In the genomic region with DNA sequence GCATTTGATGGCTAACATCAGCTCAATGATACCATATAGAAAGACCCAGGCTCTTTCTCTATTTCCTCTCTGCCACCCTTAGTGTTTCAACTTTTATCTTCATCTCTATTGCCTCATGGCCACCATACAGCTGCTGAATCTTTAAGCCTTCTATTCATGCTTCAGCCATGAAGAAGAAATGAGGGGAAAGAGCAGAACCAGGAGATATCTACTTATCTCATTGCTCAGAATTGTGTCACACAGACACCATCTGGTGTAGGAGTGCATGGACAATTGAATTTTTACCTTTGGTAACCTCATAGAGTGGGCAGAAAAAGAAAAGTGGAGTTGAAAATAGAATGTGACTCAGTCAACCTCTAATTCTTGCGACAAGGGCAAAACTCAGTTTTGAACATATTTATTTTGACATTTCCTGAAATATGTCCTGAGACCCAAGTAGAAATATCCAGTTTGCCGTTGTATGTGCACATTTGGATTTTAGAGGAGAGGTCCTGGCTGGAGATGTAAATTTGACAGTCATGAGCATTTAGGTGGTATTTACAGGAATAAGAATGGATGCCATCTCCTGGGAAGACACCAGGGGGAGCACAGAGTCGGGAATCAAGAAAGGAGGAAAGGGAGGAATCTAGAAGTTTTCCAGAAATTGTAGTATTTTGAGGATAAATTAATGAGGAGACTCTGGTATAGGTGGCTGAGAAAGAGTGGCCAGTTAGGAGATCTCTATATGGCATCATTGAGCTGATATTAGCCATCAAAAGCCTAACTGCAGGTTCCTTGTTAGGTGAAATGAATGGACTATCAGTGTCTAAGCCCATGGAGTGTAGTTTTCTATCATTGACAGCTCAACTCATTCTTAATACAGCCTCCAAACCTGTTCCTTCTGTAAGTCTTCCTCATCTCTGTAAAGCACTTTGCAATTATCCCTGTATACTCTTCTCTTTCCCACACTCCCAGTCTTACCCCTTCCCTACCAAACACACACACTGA, we compare ENCODE assay signal across 8 cellular contexts. TPM values are rescaled to one million over a fixed set of nuclear protein-coding genes. Genes with fewer than 3 reads are reported as not detected.
A peak's percentile ranks its signal among the peaks of the same experiment; 100 is the strongest.
DNase-seq lines count a peak whose midpoint lies in the region; ATAC-seq and TF ChIP-seq lines count a peak whose summit lies in the region.

No MANE protein-coding gene starts in this region.

- WGBS in liver = 37% methylated on average over 3 of the region's 3 CpGs

- TF ChIP-seq RAD21 in liver (IDR thresholded peaks at IDR 0.05) = peak; percentile 95 to 97

- H3K27ac ChIP-seq in liver (ENCODE audit: low read depth in 1 of 2, low read length in 2 of 2) (no peak overlapping the region), uterus (no peak overlapping the region)

- H3K36me3 ChIP-seq in liver (ENCODE audit: control insufficient read depth in 4 of 4, insufficient read depth in 3 of 4, low read depth in 1 of 4, low read length in 3 of 4) (no peaks in the 10 kb centered on the region), uterus (no peaks in the 10 kb centered on the region)

- H3K4me3 Mint-ChIP-seq in IgD-negative memory B cell = peak overlapping the region in 3 of 4 donors; percentile 63 to 90 (median 78)

- no peaks in the 10 kb centered on the region for H3K27me3 Mint-ChIP-seq in IgD-negative memory B cell

- H3K9me3 Mint-ChIP-seq in IgD-negative memory B cell = no peaks in the 10 kb centered on the region

- H3K4me1 ChIP-seq in liver (ENCODE audit: control insufficient read depth in 4 of 4, insufficient read depth in 4 of 4, low read length in 3 of 4) (no peaks in the 10 kb centered on the region), uterus (no peaks in the 10 kb centered on the region)

- DNase-seq in COLO668 (lab: John Stamatoyannopoulos, UW; ENCODE audit: unreplicated experiment) (peak; percentile 4), T47D (ENCODE audit: low read depth in 1 of 2, low spot score in 1 of 2) (peak; percentile 16 to 48), uterus (no peak), KG1 (lab: John Stamatoyannopoulos, UW) (no peak)
- DNase-seq in stimulated activated CD4-positive, alpha-beta T cell treated with anti-CD3 and anti-CD28 coated beads, Interleukin-4, amount 100 ng/mL, for 24 hours = no peak

- no peak for ATAC-seq in GM21447 (IDR thresholded peaks at IDR 0.05; ENCODE audit: unreplicated experiment)

- intact Hi-C loops in uterus (cut with DNase I; ENCODE audit: low total_unique reads) = no loop called here

- TF ChIP-seq POLR2A in uterus (IDR thresholded peaks at IDR 0.05) = no peak

- no peak overlapping the region for H3K4me3 ChIP-seq in liver (ENCODE audit: low read depth in 1 of 3, low read length in 3 of 3)
- H3K4me3 ChIP-seq in uterus = no peak overlapping the region

- TF ChIP-seq CTCF in liver (IDR thresholded peaks at IDR 0.05; ENCODE audit: low read depth, low read length, missing input control) (peak; percentile 83), uterus (IDR thresholded peaks at IDR 0.05) (peak; percentile 30 to 63 (median 45))

- H3K27ac Mint-ChIP-seq in IgD-negative memory B cell = peak overlapping the region; percentile 17 to 88 (median 66)

- H3K9me3 ChIP-seq in liver (ENCODE audit: control insufficient read depth in 4 of 4, low read length in 3 of 4) = no peaks in the 10 kb centered on the region
- no peaks in the 10 kb centered on the region for H3K9me3 ChIP-seq in uterus

- no peak overlapping the region for H3K9ac ChIP-seq in liver (ENCODE audit: low read depth in 1 of 2, low read length in 2 of 2)

- peaks cover 72 to 80% (median 73%) of the 10 kb centered on the region in 3 donors for H3K4me1 Mint-ChIP-seq in IgD-negative memory B cell

- peaks cover 20% of the 10 kb centered on the region for H3K36me3 Mint-ChIP-seq in IgD-negative memory B cell

- no peaks in the 10 kb centered on the region for H3K27me3 ChIP-seq in liver (ENCODE audit: control insufficient read depth in 4 of 4, insufficient read depth in 4 of 4, low read length in 3 of 4)
- H3K27me3 ChIP-seq in uterus = no peaks in the 10 kb centered on the region

- in situ Hi-C loops in T47D (cut with HindIII; ENCODE audit: low pct_unique_long_range_greater_than_20kb, low sequenced_read_pairs) = no loop called here

TF ChIP-seq in liver, 16 proteins besides CTCF, POLR2A, EP300 and RAD21:
- no peak for TF ChIP-seq TAF1 (conservative IDR thresholded peaks at IDR 0.05)
- TF ChIP-seq SP1 (IDR thresholded peaks at IDR 0.05) = no peak
- TF ChIP-seq GABPA (IDR thresholded peaks at IDR 0.05 in 1 of 2, conservative IDR thresholded peaks at IDR 0.05 in 1 of 2) = no peak
- TF ChIP-seq FOXA2 (IDR thresholded peaks at IDR 0.05) = no peak
- TF ChIP-seq HNF4G (IDR thresholded peaks at IDR 0.05) = no peak
- TF ChIP-seq ZBTB33 (IDR thresholded peaks at IDR 0.05) = no peak
- no peak for TF ChIP-seq NR2F2 (IDR thresholded peaks at IDR 0.05)
- no peak for TF ChIP-seq FOXA1 (IDR thresholded peaks at IDR 0.05)
- no peak for TF ChIP-seq ATF3 (IDR thresholded peaks at IDR 0.05)
- TF ChIP-seq, protein P1, sequence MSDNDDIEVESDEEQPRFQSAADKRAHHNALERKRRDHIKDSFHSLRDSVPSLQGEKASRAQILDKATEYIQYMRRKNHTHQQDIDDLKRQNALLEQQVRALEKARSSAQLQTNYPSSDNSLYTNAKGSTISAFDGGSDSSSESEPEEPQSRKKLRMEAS (IDR thresholded peaks at IDR 0.05) = no peak
- TF ChIP-seq JUND (IDR thresholded peaks at IDR 0.05) = no peak
- TF ChIP-seq HNF4A (conservative IDR thresholded peaks at IDR 0.05) = no peak

RNA-seq across cellular contexts. Expression of gene GAPT, which starts 7.0 kb away (rescaled TPM):
- polyA plus RNA-seq in IgD-negative memory B cell (237 TPM), liver (under 1 TPM; 0.17 to 0.46 TPM)
- total RNA-seq in liver (1 to 10 TPM; 1.4 to 2.5 TPM), uterus (1 to 10 TPM in 1 of 4 donors, under 1 TPM in 2, not detected in 1; 0.61 to 6.8 (median 0.97) TPM)

RNA-seq across cellular contexts. Expression of gene PLK2, which starts 38.4 kb away (rescaled TPM):
- polyA plus RNA-seq in IgD-negative memory B cell (1.5 TPM), liver (1 to 10 TPM; 5.9 to 9.7 TPM)
- total RNA-seq in liver (10 to 100 TPM; 34.9 to 39.5 TPM), uterus (100 to 1,000 TPM in 3 of 4 donors, 10 to 100 TPM in 1; 75.6 to 329 (median 147) TPM)

Comparison
In these comparisons a context has a peak if more than half of its experiments do, and no peak if none do; other contexts are left out.
1. DNase-seq: peak in COLO668 (single experiment) and T47D (2 of 2); none in uterus (0 of 2), KG1 (single experiment) and stimulated activated CD4-positive, alpha-beta T cell treated with anti-CD3 and anti-CD28 coated beads, Interleukin-4, amount 100 ng/mL, for 24 hours (single experiment).